1 cellular context compared by ENCODE assay signal in the genomic region with DNA sequence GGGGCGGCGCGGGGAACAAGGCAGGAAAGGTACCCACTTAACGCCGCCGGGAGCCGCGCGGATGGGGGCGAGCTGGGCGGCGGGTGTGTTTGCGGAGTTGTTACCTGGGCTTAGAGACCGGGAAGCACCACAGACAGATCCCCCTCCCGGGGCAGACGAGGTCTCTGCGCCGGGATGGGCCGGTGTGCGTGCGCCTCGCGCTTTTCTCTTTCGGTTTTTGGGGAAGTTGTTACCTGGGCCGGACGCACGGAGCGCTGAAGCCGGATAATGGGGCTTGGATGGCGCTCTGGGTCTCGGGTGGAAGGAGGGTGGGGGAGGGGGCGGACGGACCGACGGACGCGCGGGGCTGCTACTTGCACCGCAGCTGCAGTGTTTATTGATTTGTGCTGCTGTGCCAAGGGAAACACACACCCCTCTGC.
TF ChIP-seq lines count a peak whose summit lies in the region.

No MANE protein-coding gene starts in this region.

TF ChIP-seq in HEK293, 187 proteins besides CTCF, POLR2A, EP300 and RAD21 (continued from another document):
- TF ChIP-seq, protein P1, sequence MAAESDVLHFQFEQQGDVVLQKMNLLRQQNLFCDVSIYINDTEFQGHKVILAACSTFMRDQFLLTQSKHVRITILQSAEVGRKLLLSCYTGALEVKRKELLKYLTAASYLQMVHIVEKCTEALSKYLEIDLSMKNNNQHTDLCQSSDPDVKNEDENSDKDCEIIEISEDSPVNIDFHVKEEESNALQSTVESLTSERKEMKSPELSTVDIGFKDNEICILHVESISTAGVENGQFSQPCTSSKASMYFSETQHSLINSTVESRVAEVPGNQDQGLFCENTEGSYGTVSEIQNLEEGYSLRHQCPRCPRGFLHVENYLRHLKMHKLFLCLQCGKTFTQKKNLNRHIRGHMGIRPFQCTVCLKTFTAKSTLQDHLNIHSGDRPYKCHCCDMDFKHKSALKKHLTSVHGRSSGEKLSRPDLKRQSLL (tag by site-specific recombination; IDR thresholded peaks at IDR 0.05) = no peak
- TF ChIP-seq ZNF76 (tag by site-specific recombination; IDR thresholded peaks at IDR 0.05; ENCODE audit: borderline replicate concordance, low read depth) = no peak
- TF ChIP-seq KLF8 (tag by site-specific recombination; IDR thresholded peaks at IDR 0.05) = 0 out of 2 replicates have a peak, but pooled peaks have one; percentile 11
- TF ChIP-seq MEIS1 (CRISPR knock-in tag; IDR thresholded peaks at IDR 0.05; ENCODE audit: borderline replicate concordance) = no peak
- no peak for TF ChIP-seq ZNF792 (tag by site-specific recombination; IDR thresholded peaks at IDR 0.05)
- TF ChIP-seq ZNF2 (tag by site-specific recombination; IDR thresholded peaks at IDR 0.05) = 0 out of 2 replicates have a peak, but pooled peaks have one; percentile 40
- no peak for TF ChIP-seq ZNF23 (tag by site-specific recombination; IDR thresholded peaks at IDR 0.05; ENCODE audit: borderline replicate concordance)
- TF ChIP-seq, protein P2, sequence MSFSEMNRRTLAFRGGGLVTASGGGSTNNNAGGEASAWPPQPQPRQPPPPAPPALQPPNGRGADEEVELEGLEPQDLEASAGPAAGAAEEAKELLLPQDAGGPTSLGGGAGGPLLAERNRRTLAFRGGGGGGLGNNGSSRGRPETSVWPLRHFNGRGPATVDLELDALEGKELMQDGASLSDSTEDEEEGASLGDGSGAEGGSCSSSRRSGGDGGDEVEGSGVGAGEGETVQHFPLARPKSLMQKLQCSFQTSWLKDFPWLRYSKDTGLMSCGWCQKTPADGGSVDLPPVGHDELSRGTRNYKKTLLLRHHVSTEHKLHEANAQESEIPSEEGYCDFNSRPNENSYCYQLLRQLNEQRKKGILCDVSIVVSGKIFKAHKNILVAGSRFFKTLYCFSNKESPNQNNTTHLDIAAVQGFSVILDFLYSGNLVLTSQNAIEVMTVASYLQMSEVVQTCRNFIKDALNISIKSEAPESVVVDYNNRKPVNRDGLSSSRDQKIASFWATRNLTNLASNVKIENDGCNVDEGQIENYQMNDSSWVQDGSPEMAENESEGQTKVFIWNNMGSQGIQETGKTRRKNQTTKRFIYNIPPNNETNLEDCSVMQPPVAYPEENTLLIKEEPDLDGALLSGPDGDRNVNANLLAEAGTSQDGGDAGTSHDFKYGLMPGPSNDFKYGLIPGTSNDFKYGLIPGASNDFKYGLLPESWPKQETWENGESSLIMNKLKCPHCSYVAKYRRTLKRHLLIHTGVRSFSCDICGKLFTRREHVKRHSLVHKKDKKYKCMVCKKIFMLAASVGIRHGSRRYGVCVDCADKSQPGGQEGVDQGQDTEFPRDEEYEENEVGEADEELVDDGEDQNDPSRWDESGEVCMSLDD (tag by site-specific recombination; IDR thresholded peaks at IDR 0.05) = no peak
- TF ChIP-seq ZNF549 (tag by site-specific recombination; IDR thresholded peaks at IDR 0.05) = no peak
- TF ChIP-seq, protein P3, sequence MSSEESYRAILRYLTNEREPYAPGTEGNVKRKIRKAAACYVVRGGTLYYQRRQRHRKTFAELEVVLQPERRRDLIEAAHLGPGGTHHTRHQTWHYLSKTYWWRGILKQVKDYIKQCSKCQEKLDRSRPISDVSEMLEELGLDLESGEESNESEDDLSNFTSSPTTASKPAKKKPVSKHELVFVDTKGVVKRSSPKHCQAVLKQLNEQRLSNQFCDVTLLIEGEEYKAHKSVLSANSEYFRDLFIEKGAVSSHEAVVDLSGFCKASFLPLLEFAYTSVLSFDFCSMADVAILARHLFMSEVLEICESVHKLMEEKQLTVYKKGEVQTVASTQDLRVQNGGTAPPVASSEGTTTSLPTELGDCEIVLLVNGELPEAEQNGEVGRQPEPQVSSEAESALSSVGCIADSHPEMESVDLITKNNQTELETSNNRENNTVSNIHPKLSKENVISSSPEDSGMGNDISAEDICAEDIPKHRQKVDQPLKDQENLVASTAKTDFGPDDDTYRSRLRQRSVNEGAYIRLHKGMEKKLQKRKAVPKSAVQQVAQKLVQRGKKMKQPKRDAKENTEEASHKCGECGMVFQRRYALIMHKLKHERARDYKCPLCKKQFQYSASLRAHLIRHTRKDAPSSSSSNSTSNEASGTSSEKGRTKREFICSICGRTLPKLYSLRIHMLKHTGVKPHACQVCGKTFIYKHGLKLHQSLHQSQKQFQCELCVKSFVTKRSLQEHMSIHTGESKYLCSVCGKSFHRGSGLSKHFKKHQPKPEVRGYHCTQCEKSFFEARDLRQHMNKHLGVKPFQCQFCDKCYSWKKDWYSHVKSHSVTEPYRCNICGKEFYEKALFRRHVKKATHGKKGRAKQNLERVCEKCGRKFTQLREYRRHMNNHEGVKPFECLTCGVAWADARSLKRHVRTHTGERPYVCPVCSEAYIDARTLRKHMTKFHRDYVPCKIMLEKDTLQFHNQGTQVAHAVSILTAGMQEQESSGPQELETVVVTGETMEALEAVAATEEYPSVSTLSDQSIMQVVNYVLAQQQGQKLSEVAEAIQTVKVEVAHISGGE (tag by site-specific recombination; conservative IDR thresholded peaks at IDR 0.05; ENCODE audit: low read depth) = peak; percentile 46; the same call in 1 of the 2 replicates
- TF ChIP-seq ZBTB17 (tag by site-specific recombination; IDR thresholded peaks at IDR 0.05) = no peak
- TF ChIP-seq ZNF324 (tag by site-specific recombination; IDR thresholded peaks at IDR 0.05) = no peak
- 0 out of 2 replicates have a peak, but pooled peaks have one; percentile 18 for TF ChIP-seq KLF16 (tag by site-specific recombination; IDR thresholded peaks at IDR 0.05)
- TF ChIP-seq, protein P4, sequence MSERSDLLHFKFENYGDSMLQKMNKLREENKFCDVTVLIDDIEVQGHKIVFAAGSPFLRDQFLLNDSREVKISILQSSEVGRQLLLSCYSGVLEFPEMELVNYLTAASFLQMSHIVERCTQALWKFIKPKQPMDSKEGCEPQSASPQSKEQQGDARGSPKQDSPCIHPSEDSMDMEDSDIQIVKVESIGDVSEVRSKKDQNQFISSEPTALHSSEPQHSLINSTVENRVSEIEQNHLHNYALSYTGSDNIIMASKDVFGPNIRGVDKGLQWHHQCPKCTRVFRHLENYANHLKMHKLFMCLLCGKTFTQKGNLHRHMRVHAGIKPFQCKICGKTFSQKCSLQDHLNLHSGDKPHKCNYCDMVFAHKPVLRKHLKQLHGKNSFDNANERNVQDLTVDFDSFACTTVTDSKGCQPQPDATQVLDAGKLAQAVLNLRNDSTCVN (tag by site-specific recombination; optimal IDR thresholded peaks at IDR 0.05) = peak; percentile 27
- TF ChIP-seq ZEB2 (tag by site-specific recombination; IDR thresholded peaks at IDR 0.05) = peak; percentile 89
- TF ChIP-seq ZNF146 (tag by site-specific recombination; IDR thresholded peaks at IDR 0.05) = no peak
